8 cellular contexts compared by ENCODE assay signal in genomic region chr16:65070831-65071230, GRCh38. TPM values are rescaled to one million over a fixed set of nuclear protein-coding genes. Genes with fewer than 3 reads are reported as not detected.
A peak's percentile ranks its signal among the peaks of the same experiment; 100 is the strongest.
DNase-seq lines count a peak whose midpoint lies in the region; ATAC-seq and TF ChIP-seq lines count a peak whose summit lies in the region.

No MANE protein-coding gene starts in this region.

- CTCF ChIA-PET in mammary epithelial cell (lab: Charles Lee; ENCODE audit: low non-redundant PET) (no interaction called here), T-cell (lab: Charles Lee) (no interaction called here)

- peaks cover 13 to 18% (median 15%) of the 10 kb centered on the region in 3 donors for H3K9me3 Mint-ChIP-seq in T-cell

- H3K9me3 ChIP-seq in mammary epithelial cell (replicated peaks; ENCODE audit: insufficient read depth, low read length) (no peaks in the 10 kb centered on the region), subcutaneous abdominal adipose tissue (ENCODE audit: control insufficient read depth in 5 of 5, low read length in 5 of 5) (no peaks in the 10 kb centered on the region)

- H3K4me3 Mint-ChIP-seq in T-cell: no peak overlapping the region

- H2AFZ ChIP-seq in mammary epithelial cell (ENCODE audit: low read depth, low read length): no peak overlapping the region

- H3K36me3 ChIP-seq in mammary epithelial cell (ENCODE audit: insufficient read depth, low read length) (no peaks in the 10 kb centered on the region), kidney epithelial cell (ENCODE audit: control insufficient read depth, insufficient read depth, low read length) (no peaks in the 10 kb centered on the region), subcutaneous abdominal adipose tissue (ENCODE audit: control insufficient read depth in 5 of 5, insufficient read depth in 5 of 5, low read length in 5 of 5) (no peaks in the 10 kb centered on the region)

- ATAC-seq in T-cell (replicated peaks in 1 of 4): no peak
- no peak for ATAC-seq in GM21390 (IDR thresholded peaks at IDR 0.05; ENCODE audit: unreplicated experiment)

- H4K20me1 ChIP-seq in mammary epithelial cell (ENCODE audit: insufficient read depth, low read length): no peaks in the 10 kb centered on the region

- no peaks in the 10 kb centered on the region for H3K27me3 Mint-ChIP-seq in T-cell

- H3K4me3 ChIP-seq in mammary epithelial cell (replicated peaks in 1 of 3; ENCODE audit: insufficient read depth in 1 of 3, low read depth in 2 of 3, low read length in 3 of 3): no peak overlapping the region
- no peak overlapping the region for H3K4me3 ChIP-seq in kidney epithelial cell (ENCODE audit: low read depth, low read length)
- H3K4me3 ChIP-seq in subcutaneous abdominal adipose tissue (ENCODE audit: low read depth in 1 of 5, low read length in 5 of 5): peak overlapping the region in 4 of 5 donors; percentile 32 to 51 (median 40)

- dilution Hi-C loops in mammary epithelial cell (cut with HindIII; ENCODE audit: low sequenced_read_pairs): no loop called here

- H3K27me3 ChIP-seq in mammary epithelial cell (ENCODE audit: insufficient read depth, low read length) (no peaks in the 10 kb centered on the region), kidney epithelial cell (ENCODE audit: control insufficient read depth, insufficient read depth, low read length) (no peaks in the 10 kb centered on the region), subcutaneous abdominal adipose tissue (ENCODE audit: control insufficient read depth in 5 of 5, insufficient read depth in 4 of 5, low read length in 5 of 5) (no peaks in the 10 kb centered on the region)

- H3K4me1 ChIP-seq in mammary epithelial cell (ENCODE audit: insufficient read depth, low read length) (peaks cover 9% of the 10 kb centered on the region), subcutaneous abdominal adipose tissue (ENCODE audit: control insufficient read depth in 5 of 5, insufficient read depth in 5 of 5, low read length in 5 of 5) (peaks cover 6 to 18% (median 18%) of the 10 kb centered on the region in 5 donors)

- H3K36me3 Mint-ChIP-seq in T-cell: no peaks in the 10 kb centered on the region

- DNase-seq in LHCN-M2 (ENCODE audit: low read depth): peak; percentile 98
- peak; percentile 11 for DNase-seq in mammary epithelial cell
- DNase-seq in kidney epithelial cell (ENCODE audit: low read depth): peak; percentile 84
- no peak for DNase-seq in T-cell
- no peak for DNase-seq in GM19238 (ENCODE audit: insufficient read length, low spot score)
- no peak for DNase-seq in DMS79 (lab: John Stamatoyannopoulos, UW)

- H3K4me2 ChIP-seq in mammary epithelial cell (ENCODE audit: insufficient read depth, low read depth, low read length): peak overlapping the region; percentile 4

- POLR2A ChIA-PET in T-cell (lab: Charles Lee): no interaction called here

- H3K27ac ChIP-seq in mammary epithelial cell (ENCODE audit: insufficient read depth, low read depth, low read length) (peak overlapping the region; percentile 8), subcutaneous abdominal adipose tissue (ENCODE audit: low read depth, low read length) (peak overlapping the region; percentile 71)

- no TSS peak for BruUV-seq in mammary epithelial cell (replicated peaks; lab: Mats Ljungman, UMichigan)

- no peak for TF ChIP-seq CTCF in mammary epithelial cell (conservative IDR thresholded peaks at IDR 0.05 in 1 of 2, IDR thresholded peaks at IDR 0.05 in 1 of 2; ENCODE audit: extremely low read depth in 1 of 2, insufficient read depth in 1 of 2, low read depth in 1 of 2, low read length in 2 of 2)
- no peak for TF ChIP-seq CTCF in kidney epithelial cell (IDR thresholded peaks at IDR 0.05; ENCODE audit: insufficient read depth, low read length, poor library complexity, severe bottlenecking)

- intact Hi-C loops in mammary epithelial cell (cut with micrococcal nuclease): no loop called here

- WGBS in mammary epithelial cell (ENCODE audit: low coverage, missing lambda C conversion rate): 29% methylated on average over 5 of the region's 5 CpGs

- H3K79me2 ChIP-seq in mammary epithelial cell (ENCODE audit: insufficient read depth, low read length): peaks cover 54% of the 10 kb centered on the region

- no peak overlapping the region for H3K27ac Mint-ChIP-seq in T-cell

- in situ Hi-C loops in mammary epithelial cell (cut with MboI; ENCODE audit: low sequenced_read_pairs in 2 of 2): no loop called here

- H3K4me1 Mint-ChIP-seq in T-cell: no peaks in the 10 kb centered on the region

- H3K9ac ChIP-seq in mammary epithelial cell (ENCODE audit: insufficient read depth, low read length): no peak overlapping the region
- H3K9ac ChIP-seq in subcutaneous abdominal adipose tissue (ENCODE audit: low read length in 5 of 5): no peak overlapping the region

RNA-seq across cellular contexts. Expression of gene CDH11, which starts 51.0 kb away (rescaled TPM):
- total RNA-seq in LHCN-M2 (2014; rRNA removed) (57.7 and 77.5 TPM in 2 replicates), mammary epithelial cell (10 to 100 TPM in 1 of 2 donors, 1 to 10 TPM in 1; 6.3 to 61.7 TPM), kidney epithelial cell (114 and 135 TPM in 2 replicates), T-cell (1 to 10 TPM in 1 of 5 donors, under 1 TPM in 2, not detected in 2; 0.10 to 1.1 (median 0.53) TPM)
- 68.4 TPM for polyA plus RNA-seq in LHCN-M2 (2012)
- 44.9 TPM for polyA plus RNA-seq in mammary epithelial cell
- 131 TPM for polyA minus RNA-seq in mammary epithelial cell

Comparison
In these comparisons a context has a peak if more than half of its experiments do, and no peak if none do; other contexts are left out.
1. DNase-seq: peak in LHCN-M2 (single experiment), mammary epithelial cell (single experiment) and kidney epithelial cell (single experiment); none in T-cell (0 of 34), GM19238 (single experiment) and DMS79 (single experiment).
2. H3K4me3 ChIP-seq: peak in subcutaneous abdominal adipose tissue (4 of 5); none in mammary epithelial cell (0 of 3) and kidney epithelial cell (single experiment).